1 cellular context compared by ENCODE assay signal in the genomic region with DNA sequence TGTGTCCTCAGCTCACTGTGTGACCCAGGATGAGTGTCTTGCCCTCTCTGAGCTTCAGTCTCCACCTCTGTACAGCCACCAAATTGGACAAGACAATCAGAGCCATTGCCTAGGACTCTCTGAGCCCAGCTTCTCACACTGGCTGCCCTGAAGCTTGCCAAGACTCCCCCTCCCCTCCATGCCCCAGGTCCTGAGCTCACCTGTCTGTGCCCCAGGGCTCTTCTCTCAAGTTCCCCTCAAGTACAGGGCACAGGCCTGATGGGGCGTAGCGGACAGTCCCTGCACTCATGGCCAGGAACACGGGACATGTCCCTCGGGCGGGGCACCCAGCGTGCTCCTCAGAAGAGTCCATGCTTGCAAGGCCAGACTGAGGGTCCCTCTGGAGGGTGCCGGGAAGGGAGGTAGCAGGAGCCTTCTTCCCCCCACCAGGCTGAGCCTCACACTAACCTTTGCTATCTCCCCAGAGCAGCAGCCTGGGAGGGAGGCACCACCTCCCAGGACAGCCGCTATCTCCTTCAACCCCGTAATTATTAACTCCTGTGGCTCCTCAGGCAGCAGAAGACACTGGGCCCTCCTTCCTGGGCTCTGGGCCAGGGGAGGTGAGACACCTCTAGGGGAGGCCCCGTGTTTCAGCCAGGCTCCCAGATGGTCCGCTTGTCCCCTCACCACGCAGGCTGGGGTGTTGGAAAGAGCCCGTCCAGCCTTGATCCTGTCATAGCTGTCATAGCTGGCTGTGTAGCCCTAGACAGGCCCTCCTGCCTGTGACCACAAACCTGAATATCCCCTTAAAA.
A peak's percentile ranks its signal among the peaks of the same experiment; 100 is the strongest.
TF ChIP-seq lines count a peak whose summit lies in the region.

No MANE protein-coding gene starts in this region.

TF ChIP-seq in K562, 482 proteins besides CTCF, POLR2A, EP300 and RAD21 (continued from another document and continues in another):
- TF ChIP-seq, protein P1, sequence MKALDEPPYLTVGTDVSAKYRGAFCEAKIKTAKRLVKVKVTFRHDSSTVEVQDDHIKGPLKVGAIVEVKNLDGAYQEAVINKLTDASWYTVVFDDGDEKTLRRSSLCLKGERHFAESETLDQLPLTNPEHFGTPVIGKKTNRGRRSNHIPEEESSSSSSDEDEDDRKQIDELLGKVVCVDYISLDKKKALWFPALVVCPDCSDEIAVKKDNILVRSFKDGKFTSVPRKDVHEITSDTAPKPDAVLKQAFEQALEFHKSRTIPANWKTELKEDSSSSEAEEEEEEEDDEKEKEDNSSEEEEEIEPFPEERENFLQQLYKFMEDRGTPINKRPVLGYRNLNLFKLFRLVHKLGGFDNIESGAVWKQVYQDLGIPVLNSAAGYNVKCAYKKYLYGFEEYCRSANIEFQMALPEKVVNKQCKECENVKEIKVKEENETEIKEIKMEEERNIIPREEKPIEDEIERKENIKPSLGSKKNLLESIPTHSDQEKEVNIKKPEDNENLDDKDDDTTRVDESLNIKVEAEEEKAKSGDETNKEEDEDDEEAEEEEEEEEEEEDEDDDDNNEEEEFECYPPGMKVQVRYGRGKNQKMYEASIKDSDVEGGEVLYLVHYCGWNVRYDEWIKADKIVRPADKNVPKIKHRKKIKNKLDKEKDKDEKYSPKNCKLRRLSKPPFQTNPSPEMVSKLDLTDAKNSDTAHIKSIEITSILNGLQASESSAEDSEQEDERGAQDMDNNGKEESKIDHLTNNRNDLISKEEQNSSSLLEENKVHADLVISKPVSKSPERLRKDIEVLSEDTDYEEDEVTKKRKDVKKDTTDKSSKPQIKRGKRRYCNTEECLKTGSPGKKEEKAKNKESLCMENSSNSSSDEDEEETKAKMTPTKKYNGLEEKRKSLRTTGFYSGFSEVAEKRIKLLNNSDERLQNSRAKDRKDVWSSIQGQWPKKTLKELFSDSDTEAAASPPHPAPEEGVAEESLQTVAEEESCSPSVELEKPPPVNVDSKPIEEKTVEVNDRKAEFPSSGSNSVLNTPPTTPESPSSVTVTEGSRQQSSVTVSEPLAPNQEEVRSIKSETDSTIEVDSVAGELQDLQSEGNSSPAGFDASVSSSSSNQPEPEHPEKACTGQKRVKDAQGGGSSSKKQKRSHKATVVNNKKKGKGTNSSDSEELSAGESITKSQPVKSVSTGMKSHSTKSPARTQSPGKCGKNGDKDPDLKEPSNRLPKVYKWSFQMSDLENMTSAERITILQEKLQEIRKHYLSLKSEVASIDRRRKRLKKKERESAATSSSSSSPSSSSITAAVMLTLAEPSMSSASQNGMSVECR (CRISPR knock-in tag; IDR thresholded peaks at IDR 0.05), result peak; percentile 78
- peak in 1 of 2 experiments; percentile 46; a peak in 1 of 4 replicates for TF ChIP-seq KDM4B (IDR thresholded peaks at IDR 0.05; ENCODE audit: borderline replicate concordance in 2 of 2, low read depth in 1 of 2)
- no peak for TF ChIP-seq JUNB (CRISPR knock-in tag; conservative IDR thresholded peaks at IDR 0.05)
- no peak for TF ChIP-seq ASH1L (IDR thresholded peaks at IDR 0.05; ENCODE audit: borderline replicate concordance, low read depth, partially characterized antibody)
- no peak for TF ChIP-seq ZNF830 (CRISPR knock-in tag; IDR thresholded peaks at IDR 0.05)
- no peak for TF ChIP-seq HSF4 (CRISPR knock-in tag; IDR thresholded peaks at IDR 0.05; ENCODE audit: borderline replicate concordance)
- peak; percentile 50; the same call in 1 of the 2 replicates for TF ChIP-seq ZNF143 (CRISPR knock-in tag; IDR thresholded peaks at IDR 0.05)
- no peak for TF ChIP-seq ZNF311 (CRISPR knock-in tag; IDR thresholded peaks at IDR 0.05)
- no peak for TF ChIP-seq HDAC8 (tag; IDR thresholded peaks at IDR 0.05)
- no peak for TF ChIP-seq U2AF2 (optimal IDR thresholded peaks at IDR 0.05; ENCODE audit: low read depth, low read length)
- TF ChIP-seq, protein P2, sequence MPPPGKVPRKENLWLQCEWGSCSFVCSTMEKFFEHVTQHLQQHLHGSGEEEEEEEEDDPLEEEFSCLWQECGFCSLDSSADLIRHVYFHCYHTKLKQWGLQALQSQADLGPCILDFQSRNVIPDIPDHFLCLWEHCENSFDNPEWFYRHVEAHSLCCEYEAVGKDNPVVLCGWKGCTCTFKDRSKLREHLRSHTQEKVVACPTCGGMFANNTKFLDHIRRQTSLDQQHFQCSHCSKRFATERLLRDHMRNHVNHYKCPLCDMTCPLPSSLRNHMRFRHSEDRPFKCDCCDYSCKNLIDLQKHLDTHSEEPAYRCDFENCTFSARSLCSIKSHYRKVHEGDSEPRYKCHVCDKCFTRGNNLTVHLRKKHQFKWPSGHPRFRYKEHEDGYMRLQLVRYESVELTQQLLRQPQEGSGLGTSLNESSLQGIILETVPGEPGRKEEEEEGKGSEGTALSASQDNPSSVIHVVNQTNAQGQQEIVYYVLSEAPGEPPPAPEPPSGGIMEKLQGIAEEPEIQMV (tag; conservative IDR thresholded peaks at IDR 0.05; ENCODE audit: low read depth), result peak; percentile 82
- TF ChIP-seq POLR3A (IDR thresholded peaks at IDR 0.05; ENCODE audit: borderline replicate concordance, extremely low read depth, insufficient read depth, insufficient read length), result no peak
- TF ChIP-seq, protein P3, sequence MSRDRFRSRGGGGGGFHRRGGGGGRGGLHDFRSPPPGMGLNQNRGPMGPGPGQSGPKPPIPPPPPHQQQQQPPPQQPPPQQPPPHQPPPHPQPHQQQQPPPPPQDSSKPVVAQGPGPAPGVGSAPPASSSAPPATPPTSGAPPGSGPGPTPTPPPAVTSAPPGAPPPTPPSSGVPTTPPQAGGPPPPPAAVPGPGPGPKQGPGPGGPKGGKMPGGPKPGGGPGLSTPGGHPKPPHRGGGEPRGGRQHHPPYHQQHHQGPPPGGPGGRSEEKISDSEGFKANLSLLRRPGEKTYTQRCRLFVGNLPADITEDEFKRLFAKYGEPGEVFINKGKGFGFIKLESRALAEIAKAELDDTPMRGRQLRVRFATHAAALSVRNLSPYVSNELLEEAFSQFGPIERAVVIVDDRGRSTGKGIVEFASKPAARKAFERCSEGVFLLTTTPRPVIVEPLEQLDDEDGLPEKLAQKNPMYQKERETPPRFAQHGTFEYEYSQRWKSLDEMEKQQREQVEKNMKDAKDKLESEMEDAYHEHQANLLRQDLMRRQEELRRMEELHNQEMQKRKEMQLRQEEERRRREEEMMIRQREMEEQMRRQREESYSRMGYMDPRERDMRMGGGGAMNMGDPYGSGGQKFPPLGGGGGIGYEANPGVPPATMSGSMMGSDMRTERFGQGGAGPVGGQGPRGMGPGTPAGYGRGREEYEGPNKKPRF (IDR thresholded peaks at IDR 0.05; ENCODE audit: low read depth, low read length), result no peak
- no peak for TF ChIP-seq DMBX1 (CRISPR knock-in tag; IDR thresholded peaks at IDR 0.05; ENCODE audit: borderline replicate concordance)
- no peak; the same call in 1 of the 2 replicates for TF ChIP-seq GTF2E2 (tag; IDR thresholded peaks at IDR 0.05)
- TF ChIP-seq, protein P4, sequence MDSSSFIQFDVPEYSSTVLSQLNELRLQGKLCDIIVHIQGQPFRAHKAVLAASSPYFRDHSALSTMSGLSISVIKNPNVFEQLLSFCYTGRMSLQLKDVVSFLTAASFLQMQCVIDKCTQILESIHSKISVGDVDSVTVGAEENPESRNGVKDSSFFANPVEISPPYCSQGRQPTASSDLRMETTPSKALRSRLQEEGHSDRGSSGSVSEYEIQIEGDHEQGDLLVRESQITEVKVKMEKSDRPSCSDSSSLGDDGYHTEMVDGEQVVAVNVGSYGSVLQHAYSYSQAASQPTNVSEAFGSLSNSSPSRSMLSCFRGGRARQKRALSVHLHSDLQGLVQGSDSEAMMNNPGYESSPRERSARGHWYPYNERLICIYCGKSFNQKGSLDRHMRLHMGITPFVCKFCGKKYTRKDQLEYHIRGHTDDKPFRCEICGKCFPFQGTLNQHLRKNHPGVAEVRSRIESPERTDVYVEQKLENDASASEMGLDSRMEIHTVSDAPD (CRISPR knock-in tag; IDR thresholded peaks at IDR 0.05), result no peak
- TF ChIP-seq, protein P5, sequence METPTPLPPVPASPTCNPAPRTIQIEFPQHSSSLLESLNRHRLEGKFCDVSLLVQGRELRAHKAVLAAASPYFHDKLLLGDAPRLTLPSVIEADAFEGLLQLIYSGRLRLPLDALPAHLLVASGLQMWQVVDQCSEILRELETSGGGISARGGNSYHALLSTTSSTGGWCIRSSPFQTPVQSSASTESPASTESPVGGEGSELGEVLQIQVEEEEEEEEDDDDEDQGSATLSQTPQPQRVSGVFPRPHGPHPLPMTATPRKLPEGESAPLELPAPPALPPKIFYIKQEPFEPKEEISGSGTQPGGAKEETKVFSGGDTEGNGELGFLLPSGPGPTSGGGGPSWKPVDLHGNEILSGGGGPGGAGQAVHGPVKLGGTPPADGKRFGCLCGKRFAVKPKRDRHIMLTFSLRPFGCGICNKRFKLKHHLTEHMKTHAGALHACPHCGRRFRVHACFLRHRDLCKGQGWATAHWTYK (CRISPR knock-in tag; IDR thresholded peaks at IDR 0.05), result 0 out of 2 replicates have a peak, but pooled peaks have one; percentile 43
- no peak for TF ChIP-seq POLR2G (IDR thresholded peaks at IDR 0.05; ENCODE audit: low read depth, low read length)
- TF ChIP-seq IFI16 (CRISPR knock-in tag; IDR thresholded peaks at IDR 0.05), result no peak
- no peak for TF ChIP-seq RFX1 (IDR thresholded peaks at IDR 0.05)
- TF ChIP-seq TEAD1 (CRISPR knock-in tag; IDR thresholded peaks at IDR 0.05), result peak in 1 of 2 experiments; percentile 53; a peak in 1 of 4 replicates
- TF ChIP-seq, protein P6, sequence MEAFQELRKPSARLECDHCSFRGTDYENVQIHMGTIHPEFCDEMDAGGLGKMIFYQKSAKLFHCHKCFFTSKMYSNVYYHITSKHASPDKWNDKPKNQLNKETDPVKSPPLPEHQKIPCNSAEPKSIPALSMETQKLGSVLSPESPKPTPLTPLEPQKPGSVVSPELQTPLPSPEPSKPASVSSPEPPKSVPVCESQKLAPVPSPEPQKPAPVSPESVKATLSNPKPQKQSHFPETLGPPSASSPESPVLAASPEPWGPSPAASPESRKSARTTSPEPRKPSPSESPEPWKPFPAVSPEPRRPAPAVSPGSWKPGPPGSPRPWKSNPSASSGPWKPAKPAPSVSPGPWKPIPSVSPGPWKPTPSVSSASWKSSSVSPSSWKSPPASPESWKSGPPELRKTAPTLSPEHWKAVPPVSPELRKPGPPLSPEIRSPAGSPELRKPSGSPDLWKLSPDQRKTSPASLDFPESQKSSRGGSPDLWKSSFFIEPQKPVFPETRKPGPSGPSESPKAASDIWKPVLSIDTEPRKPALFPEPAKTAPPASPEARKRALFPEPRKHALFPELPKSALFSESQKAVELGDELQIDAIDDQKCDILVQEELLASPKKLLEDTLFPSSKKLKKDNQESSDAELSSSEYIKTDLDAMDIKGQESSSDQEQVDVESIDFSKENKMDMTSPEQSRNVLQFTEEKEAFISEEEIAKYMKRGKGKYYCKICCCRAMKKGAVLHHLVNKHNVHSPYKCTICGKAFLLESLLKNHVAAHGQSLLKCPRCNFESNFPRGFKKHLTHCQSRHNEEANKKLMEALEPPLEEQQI (IDR thresholded peaks at IDR 0.05), result peak; percentile 69
- TF ChIP-seq CBX2 (IDR thresholded peaks at IDR 0.05; ENCODE audit: insufficient read depth, low read length, poor library complexity, severe bottlenecking), result no peak
- TF ChIP-seq FOXA1 (IDR thresholded peaks at IDR 0.05; ENCODE audit: borderline replicate concordance), result no peak
- no peak for TF ChIP-seq MCM7 (IDR thresholded peaks at IDR 0.05)
- TF ChIP-seq TOE1 (IDR thresholded peaks at IDR 0.05; ENCODE audit: borderline replicate concordance), result peak; percentile 72
- no peak for TF ChIP-seq TOE1 (CRISPR knock-in tag; IDR thresholded peaks at IDR 0.05; ENCODE audit: borderline replicate concordance, low read depth)
- TF ChIP-seq, protein P7, sequence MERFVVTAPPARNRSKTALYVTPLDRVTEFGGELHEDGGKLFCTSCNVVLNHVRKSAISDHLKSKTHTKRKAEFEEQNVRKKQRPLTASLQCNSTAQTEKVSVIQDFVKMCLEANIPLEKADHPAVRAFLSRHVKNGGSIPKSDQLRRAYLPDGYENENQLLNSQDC (CRISPR knock-in tag; IDR thresholded peaks at IDR 0.05), result no peak
- TF ChIP-seq SRSF9 (IDR thresholded peaks at IDR 0.05; ENCODE audit: borderline replicate concordance, low read depth, low read length), result no peak
- no peak for TF ChIP-seq ZNF507 (tag; conservative IDR thresholded peaks at IDR 0.05)
- TF ChIP-seq, protein P8, sequence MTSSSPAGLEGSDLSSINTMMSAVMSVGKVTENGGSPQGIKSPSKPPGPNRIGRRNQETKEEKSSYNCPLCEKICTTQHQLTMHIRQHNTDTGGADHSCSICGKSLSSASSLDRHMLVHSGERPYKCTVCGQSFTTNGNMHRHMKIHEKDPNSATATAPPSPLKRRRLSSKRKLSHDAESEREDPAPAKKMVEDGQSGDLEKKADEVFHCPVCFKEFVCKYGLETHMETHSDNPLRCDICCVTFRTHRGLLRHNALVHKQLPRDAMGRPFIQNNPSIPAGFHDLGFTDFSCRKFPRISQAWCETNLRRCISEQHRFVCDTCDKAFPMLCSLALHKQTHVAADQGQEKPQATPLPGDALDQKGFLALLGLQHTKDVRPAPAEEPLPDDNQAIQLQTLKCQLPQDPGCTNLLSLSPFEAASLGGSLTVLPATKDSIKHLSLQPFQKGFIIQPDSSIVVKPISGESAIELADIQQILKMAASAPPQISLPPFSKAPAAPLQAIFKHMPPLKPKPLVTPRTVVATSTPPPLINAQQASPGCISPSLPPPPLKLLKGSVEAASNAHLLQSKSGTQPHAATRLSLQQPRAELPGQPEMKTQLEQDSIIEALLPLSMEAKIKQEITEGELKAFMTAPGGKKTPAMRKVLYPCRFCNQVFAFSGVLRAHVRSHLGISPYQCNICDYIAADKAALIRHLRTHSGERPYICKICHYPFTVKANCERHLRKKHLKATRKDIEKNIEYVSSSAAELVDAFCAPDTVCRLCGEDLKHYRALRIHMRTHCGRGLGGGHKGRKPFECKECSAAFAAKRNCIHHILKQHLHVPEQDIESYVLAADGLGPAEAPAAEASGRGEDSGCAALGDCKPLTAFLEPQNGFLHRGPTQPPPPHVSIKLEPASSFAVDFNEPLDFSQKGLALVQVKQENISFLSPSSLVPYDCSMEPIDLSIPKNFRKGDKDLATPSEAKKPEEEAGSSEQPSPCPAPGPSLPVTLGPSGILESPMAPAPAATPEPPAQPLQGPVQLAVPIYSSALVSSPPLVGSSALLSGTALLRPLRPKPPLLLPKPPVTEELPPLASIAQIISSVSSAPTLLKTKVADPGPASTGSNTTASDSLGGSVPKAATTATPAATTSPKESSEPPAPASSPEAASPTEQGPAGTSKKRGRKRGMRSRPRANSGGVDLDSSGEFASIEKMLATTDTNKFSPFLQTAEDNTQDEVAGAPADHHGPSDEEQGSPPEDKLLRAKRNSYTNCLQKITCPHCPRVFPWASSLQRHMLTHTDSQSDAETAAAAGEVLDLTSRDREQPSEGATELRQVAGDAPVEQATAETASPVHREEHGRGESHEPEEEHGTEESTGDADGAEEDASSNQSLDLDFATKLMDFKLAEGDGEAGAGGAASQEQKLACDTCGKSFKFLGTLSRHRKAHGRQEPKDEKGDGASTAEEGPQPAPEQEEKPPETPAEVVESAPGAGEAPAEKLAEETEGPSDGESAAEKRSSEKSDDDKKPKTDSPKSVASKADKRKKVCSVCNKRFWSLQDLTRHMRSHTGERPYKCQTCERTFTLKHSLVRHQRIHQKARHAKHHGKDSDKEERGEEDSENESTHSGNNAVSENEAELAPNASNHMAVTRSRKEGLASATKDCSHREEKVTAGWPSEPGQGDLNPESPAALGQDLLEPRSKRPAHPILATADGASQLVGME (CRISPR knock-in tag; IDR thresholded peaks at IDR 0.05), result no peak
- no peak for TF ChIP-seq CSDE1 (IDR thresholded peaks at IDR 0.05)
- no peak for TF ChIP-seq ZNF766 (CRISPR knock-in tag; conservative IDR thresholded peaks at IDR 0.05)
- TF ChIP-seq ZFP30 (CRISPR knock-in tag; IDR thresholded peaks at IDR 0.05; ENCODE audit: borderline replicate concordance), result no peak
